Comparison of ENCODE assay signal across 16 cellular contexts in the genomic region with DNA sequence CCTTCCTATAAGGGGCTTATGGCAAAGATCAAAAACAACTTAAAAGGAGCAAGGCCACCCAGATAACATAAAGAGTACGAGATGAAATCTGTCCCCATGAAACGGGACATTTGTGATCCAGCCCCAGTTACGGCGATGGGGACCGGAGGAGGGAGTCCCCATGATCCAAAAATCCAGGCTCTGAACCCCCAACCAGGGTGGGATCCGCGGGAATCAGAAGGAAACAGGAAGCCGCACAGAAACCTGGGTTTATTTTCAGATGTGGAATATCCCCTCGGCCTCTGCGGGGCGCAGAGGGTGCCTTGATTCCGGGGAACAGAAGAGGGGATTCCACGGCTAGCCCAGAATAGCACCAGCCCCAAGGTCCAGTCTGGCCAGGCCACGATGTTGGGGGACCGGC.
"Had no signal": no experiment of that assay in that cellular context is flagged by ENCODE, and none has a peak within 500 bp of the region (broad histone marks: within the 10 kb centered on the region; RNA-seq: fewer than 3 reads in every experiment).

No MANE protein-coding gene starts in this region.

- DNase-seq: activated CD4-positive, alpha-beta T cell treated with anti-CD3 and anti-CD28 coated beads, Interleukin-2, amount 10 ng/mL, durations not matched to agents 24 days and 14 days; activated CD8-positive, alpha-beta T cell treated with anti-CD3 and anti-CD28 coated beads, Interleukin-2, amount 10 ng/mL, durations not matched to agents 7 days and 5 days; activated naive CD4-positive, alpha-beta T cell treated with anti-CD3 and anti-CD28 coated beads for 36 hours; activated T-cell treated with anti-CD3 and anti-CD28 coated beads, Interleukin-2, amount 50 U/mL, for 4 hours; cerebellar nuclear complex; cortex of kidney; effector CD4-positive, alpha-beta T cell; gastrocnemius medialis; left ventricle myocardium inferior; mammary epithelial cell; midbrain; spleen; stimulated activated naive B cell treated with anti-CD40 and anti-IgM and Interleukin-4, amounts not matched to agents 10 μg/mL and 1 μg/mL and 100 μg/mL, for 72 hours had no signal

- H3K9me3 Mint-ChIP-seq: activated CD4-positive, alpha-beta T cell treated with anti-CD3 and anti-CD28 coated beads, Interleukin-2, amount 10 ng/mL, durations not matched to agents 24 days and 14 days; activated naive CD4-positive, alpha-beta T cell treated with anti-CD3 and anti-CD28 coated beads for 36 hours; activated T-cell treated with anti-CD3 and anti-CD28 coated beads, Interleukin-2, amount 50 U/mL, for 4 hours; stimulated activated naive B cell treated with anti-CD40 and anti-IgM and Interleukin-4, amounts not matched to agents 10 μg/mL and 1 μg/mL and 100 μg/mL, for 72 hours had no signal

- ATAC-seq: activated CD8-positive, alpha-beta T cell treated with anti-CD3 and anti-CD28 coated beads, Interleukin-2, amount 10 ng/mL, durations not matched to agents 7 days and 5 days; activated T-cell treated with anti-CD3 and anti-CD28 coated beads, Interleukin-2, amount 50 U/mL, for 4 hours; gastrocnemius medialis; heart left ventricle had no signal

- H3K36me3 ChIP-seq: ascending aorta, breast epithelium, gastrocnemius medialis, heart left ventricle, left ventricle myocardium inferior, spleen had no signal

- H3K4me3 ChIP-seq: ascending aorta, breast epithelium, gastrocnemius medialis, heart left ventricle, left ventricle myocardium inferior, spleen had no signal

- H3K27ac Mint-ChIP-seq: activated CD4-positive, alpha-beta T cell treated with anti-CD3 and anti-CD28 coated beads, Interleukin-2, amount 10 ng/mL, durations not matched to agents 24 days and 14 days; activated CD8-positive, alpha-beta T cell treated with anti-CD3 and anti-CD28 coated beads, Interleukin-2, amount 10 ng/mL, durations not matched to agents 7 days and 5 days; activated naive CD4-positive, alpha-beta T cell treated with anti-CD3 and anti-CD28 coated beads for 36 hours; stimulated activated naive B cell treated with anti-CD40 and anti-IgM and Interleukin-4, amounts not matched to agents 10 μg/mL and 1 μg/mL and 100 μg/mL, for 72 hours had no signal

- H3K4me3 Mint-ChIP-seq: activated CD4-positive, alpha-beta T cell treated with anti-CD3 and anti-CD28 coated beads, Interleukin-2, amount 10 ng/mL, durations not matched to agents 24 days and 14 days; activated CD8-positive, alpha-beta T cell treated with anti-CD3 and anti-CD28 coated beads, Interleukin-2, amount 10 ng/mL, durations not matched to agents 7 days and 5 days; activated naive CD4-positive, alpha-beta T cell treated with anti-CD3 and anti-CD28 coated beads for 36 hours; activated T-cell treated with anti-CD3 and anti-CD28 coated beads, Interleukin-2, amount 50 U/mL, for 4 hours had no signal
